Comparison of ENCODE assay signal across 1 cellular context in the genomic region with DNA sequence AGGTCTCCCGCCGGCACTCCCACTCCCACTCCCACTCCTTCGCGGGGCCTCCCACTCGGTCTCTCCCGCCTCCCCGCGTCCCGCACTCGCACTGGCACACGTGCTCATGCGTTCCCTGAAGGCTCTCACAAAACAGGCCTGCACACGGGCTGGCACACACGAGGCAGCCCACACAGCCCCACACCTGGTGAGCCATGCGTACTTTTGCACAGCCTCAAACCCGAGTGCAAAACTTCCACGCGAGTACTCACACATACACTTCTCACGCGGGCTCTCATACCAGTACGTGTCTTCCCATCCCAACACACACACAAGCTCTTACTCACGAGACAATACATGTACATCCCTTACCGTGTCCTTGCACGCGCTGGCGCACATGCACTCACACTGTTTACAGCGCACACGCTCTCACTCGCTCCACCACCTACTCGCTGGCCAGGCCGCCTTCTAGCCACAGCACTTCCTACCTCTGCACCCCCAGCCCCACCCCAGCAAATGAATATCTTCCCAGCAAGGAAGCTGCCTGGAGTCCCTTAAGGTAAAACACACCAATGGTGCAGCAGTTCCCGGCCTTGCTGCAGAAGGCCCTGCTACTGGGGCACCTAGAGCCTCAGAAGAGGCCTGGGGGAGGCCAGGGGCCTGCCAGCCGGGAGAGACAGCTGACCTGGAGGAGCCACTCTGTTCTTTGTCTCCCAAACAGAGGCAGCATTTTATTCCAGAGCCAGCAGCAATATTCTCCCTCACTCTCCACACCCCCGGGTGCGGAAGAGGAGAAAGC.
TF ChIP-seq lines count a peak whose summit lies in the region.

No MANE protein-coding gene starts in this region.

TF ChIP-seq in K562, 482 proteins besides CTCF, POLR2A, EP300 and RAD21 (continued from another document and continues in another):
- TF ChIP-seq, protein P1, sequence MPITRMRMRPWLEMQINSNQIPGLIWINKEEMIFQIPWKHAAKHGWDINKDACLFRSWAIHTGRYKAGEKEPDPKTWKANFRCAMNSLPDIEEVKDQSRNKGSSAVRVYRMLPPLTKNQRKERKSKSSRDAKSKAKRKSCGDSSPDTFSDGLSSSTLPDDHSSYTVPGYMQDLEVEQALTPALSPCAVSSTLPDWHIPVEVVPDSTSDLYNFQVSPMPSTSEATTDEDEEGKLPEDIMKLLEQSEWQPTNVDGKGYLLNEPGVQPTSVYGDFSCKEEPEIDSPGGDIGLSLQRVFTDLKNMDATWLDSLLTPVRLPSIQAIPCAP (CRISPR knock-in tag; IDR thresholded peaks at IDR 0.05; ENCODE audit: borderline replicate concordance): no peak
- TF ChIP-seq, protein P2, sequence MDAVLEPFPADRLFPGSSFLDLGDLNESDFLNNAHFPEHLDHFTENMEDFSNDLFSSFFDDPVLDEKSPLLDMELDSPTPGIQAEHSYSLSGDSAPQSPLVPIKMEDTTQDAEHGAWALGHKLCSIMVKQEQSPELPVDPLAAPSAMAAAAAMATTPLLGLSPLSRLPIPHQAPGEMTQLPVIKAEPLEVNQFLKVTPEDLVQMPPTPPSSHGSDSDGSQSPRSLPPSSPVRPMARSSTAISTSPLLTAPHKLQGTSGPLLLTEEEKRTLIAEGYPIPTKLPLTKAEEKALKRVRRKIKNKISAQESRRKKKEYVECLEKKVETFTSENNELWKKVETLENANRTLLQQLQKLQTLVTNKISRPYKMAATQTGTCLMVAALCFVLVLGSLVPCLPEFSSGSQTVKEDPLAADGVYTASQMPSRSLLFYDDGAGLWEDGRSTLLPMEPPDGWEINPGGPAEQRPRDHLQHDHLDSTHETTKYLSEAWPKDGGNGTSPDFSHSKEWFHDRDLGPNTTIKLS (IDR thresholded peaks at IDR 0.05; ENCODE audit: borderline replicate concordance, low read depth): no peak
- no peak for TF ChIP-seq ZNF212 (CRISPR knock-in tag; IDR thresholded peaks at IDR 0.05)
- TF ChIP-seq SMARCA4 (IDR thresholded peaks at IDR 0.05): peak; percentile 28; the same call in 1 of the 2 replicates
- TF ChIP-seq, protein P3, sequence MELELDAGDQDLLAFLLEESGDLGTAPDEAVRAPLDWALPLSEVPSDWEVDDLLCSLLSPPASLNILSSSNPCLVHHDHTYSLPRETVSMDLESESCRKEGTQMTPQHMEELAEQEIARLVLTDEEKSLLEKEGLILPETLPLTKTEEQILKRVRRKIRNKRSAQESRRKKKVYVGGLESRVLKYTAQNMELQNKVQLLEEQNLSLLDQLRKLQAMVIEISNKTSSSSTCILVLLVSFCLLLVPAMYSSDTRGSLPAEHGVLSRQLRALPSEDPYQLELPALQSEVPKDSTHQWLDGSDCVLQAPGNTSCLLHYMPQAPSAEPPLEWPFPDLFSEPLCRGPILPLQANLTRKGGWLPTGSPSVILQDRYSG (tag; conservative IDR thresholded peaks at IDR 0.05; ENCODE audit: low read depth): 0 out of 2 replicates have a peak, but pooled peaks have one; percentile 29
- TF ChIP-seq, protein P4, sequence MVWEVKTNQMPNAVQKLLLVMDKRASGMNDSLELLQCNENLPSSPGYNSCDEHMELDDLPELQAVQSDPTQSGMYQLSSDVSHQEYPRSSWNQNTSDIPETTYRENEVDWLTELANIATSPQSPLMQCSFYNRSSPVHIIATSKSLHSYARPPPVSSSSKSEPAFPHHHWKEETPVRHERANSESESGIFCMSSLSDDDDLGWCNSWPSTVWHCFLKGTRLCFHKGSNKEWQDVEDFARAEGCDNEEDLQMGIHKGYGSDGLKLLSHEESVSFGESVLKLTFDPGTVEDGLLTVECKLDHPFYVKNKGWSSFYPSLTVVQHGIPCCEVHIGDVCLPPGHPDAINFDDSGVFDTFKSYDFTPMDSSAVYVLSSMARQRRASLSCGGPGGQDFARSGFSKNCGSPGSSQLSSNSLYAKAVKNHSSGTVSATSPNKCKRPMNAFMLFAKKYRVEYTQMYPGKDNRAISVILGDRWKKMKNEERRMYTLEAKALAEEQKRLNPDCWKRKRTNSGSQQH (CRISPR knock-in tag; IDR thresholded peaks at IDR 0.05): no peak
- TF ChIP-seq HNRNPUL1 (IDR thresholded peaks at IDR 0.05; ENCODE audit: low read length): no peak
- TF ChIP-seq, protein P5, sequence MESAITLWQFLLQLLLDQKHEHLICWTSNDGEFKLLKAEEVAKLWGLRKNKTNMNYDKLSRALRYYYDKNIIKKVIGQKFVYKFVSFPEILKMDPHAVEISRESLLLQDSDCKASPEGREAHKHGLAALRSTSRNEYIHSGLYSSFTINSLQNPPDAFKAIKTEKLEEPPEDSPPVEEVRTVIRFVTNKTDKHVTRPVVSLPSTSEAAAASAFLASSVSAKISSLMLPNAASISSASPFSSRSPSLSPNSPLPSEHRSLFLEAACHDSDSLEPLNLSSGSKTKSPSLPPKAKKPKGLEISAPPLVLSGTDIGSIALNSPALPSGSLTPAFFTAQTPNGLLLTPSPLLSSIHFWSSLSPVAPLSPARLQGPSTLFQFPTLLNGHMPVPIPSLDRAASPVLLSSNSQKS (CRISPR knock-in tag; IDR thresholded peaks at IDR 0.05): no peak
- no peak for TF ChIP-seq DMBX1 (CRISPR knock-in tag; IDR thresholded peaks at IDR 0.05; ENCODE audit: borderline replicate concordance)
- TF ChIP-seq, protein P6, sequence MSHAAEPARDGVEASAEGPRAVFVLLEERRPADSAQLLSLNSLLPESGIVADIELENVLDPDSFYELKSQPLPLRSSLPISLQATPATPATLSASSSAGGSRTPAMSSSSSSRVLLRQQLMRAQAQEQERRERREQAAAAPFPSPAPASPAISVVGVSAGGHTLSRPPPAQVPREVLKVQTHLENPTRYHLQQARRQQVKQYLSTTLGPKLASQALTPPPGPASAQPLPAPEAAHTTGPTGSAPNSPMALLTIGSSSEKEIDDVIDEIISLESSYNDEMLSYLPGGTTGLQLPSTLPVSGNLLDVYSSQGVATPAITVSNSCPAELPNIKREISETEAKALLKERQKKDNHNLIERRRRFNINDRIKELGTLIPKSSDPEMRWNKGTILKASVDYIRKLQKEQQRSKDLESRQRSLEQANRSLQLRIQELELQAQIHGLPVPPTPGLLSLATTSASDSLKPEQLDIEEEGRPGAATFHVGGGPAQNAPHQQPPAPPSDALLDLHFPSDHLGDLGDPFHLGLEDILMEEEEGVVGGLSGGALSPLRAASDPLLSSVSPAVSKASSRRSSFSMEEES (CRISPR knock-in tag; IDR thresholded peaks at IDR 0.05): no peak
- no peak for TF ChIP-seq NR2F6 (CRISPR knock-in tag; IDR thresholded peaks at IDR 0.05)
- TF ChIP-seq ZNF175 (CRISPR knock-in tag; IDR thresholded peaks at IDR 0.05; ENCODE audit: low read depth): no peak
- peak; percentile 76 for TF ChIP-seq CXXC5 (CRISPR knock-in tag; IDR thresholded peaks at IDR 0.05)
- TF ChIP-seq, protein P7, sequence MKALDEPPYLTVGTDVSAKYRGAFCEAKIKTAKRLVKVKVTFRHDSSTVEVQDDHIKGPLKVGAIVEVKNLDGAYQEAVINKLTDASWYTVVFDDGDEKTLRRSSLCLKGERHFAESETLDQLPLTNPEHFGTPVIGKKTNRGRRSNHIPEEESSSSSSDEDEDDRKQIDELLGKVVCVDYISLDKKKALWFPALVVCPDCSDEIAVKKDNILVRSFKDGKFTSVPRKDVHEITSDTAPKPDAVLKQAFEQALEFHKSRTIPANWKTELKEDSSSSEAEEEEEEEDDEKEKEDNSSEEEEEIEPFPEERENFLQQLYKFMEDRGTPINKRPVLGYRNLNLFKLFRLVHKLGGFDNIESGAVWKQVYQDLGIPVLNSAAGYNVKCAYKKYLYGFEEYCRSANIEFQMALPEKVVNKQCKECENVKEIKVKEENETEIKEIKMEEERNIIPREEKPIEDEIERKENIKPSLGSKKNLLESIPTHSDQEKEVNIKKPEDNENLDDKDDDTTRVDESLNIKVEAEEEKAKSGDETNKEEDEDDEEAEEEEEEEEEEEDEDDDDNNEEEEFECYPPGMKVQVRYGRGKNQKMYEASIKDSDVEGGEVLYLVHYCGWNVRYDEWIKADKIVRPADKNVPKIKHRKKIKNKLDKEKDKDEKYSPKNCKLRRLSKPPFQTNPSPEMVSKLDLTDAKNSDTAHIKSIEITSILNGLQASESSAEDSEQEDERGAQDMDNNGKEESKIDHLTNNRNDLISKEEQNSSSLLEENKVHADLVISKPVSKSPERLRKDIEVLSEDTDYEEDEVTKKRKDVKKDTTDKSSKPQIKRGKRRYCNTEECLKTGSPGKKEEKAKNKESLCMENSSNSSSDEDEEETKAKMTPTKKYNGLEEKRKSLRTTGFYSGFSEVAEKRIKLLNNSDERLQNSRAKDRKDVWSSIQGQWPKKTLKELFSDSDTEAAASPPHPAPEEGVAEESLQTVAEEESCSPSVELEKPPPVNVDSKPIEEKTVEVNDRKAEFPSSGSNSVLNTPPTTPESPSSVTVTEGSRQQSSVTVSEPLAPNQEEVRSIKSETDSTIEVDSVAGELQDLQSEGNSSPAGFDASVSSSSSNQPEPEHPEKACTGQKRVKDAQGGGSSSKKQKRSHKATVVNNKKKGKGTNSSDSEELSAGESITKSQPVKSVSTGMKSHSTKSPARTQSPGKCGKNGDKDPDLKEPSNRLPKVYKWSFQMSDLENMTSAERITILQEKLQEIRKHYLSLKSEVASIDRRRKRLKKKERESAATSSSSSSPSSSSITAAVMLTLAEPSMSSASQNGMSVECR (CRISPR knock-in tag; IDR thresholded peaks at IDR 0.05): 0 out of 2 replicates have a peak, but pooled peaks have one; percentile 55
- TF ChIP-seq, protein P8, sequence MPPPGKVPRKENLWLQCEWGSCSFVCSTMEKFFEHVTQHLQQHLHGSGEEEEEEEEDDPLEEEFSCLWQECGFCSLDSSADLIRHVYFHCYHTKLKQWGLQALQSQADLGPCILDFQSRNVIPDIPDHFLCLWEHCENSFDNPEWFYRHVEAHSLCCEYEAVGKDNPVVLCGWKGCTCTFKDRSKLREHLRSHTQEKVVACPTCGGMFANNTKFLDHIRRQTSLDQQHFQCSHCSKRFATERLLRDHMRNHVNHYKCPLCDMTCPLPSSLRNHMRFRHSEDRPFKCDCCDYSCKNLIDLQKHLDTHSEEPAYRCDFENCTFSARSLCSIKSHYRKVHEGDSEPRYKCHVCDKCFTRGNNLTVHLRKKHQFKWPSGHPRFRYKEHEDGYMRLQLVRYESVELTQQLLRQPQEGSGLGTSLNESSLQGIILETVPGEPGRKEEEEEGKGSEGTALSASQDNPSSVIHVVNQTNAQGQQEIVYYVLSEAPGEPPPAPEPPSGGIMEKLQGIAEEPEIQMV (tag; conservative IDR thresholded peaks at IDR 0.05; ENCODE audit: low read depth): no peak
- peak in 1 of 2 experiments; percentile 66; a peak in 2 of 4 replicates for TF ChIP-seq FOXA3 (CRISPR knock-in tag; conservative IDR thresholded peaks at IDR 0.05 in 1 of 2, IDR thresholded peaks at IDR 0.05 in 1 of 2)
- peak; percentile 59; the same call in 1 of the 2 replicates for TF ChIP-seq ZNF76 (CRISPR knock-in tag; IDR thresholded peaks at IDR 0.05; ENCODE audit: borderline replicate concordance)
- TF ChIP-seq SIN3A (IDR thresholded peaks at IDR 0.05; ENCODE audit: borderline replicate concordance in 2 of 2, control insufficient read depth in 1 of 2, low read depth in 2 of 2, low read length in 2 of 2): peak in 1 of 2 experiments; percentile 50; a peak in 1 of 4 replicates
- 0 out of 2 replicates have a peak, but pooled peaks have one; percentile 24 for TF ChIP-seq NBN (IDR thresholded peaks at IDR 0.05; ENCODE audit: low read depth)
- no peak for TF ChIP-seq MTF1 (CRISPR knock-in tag; IDR thresholded peaks at IDR 0.05; ENCODE audit: borderline replicate concordance)
- TF ChIP-seq STAT5A (IDR thresholded peaks at IDR 0.05; ENCODE audit: borderline replicate concordance, low read length): no peak
- TF ChIP-seq CHD1 (IDR thresholded peaks at IDR 0.05; ENCODE audit: low read length): no peak
- no peak for TF ChIP-seq TGIF2 (CRISPR knock-in tag; IDR thresholded peaks at IDR 0.05)
- TF ChIP-seq, protein P9, sequence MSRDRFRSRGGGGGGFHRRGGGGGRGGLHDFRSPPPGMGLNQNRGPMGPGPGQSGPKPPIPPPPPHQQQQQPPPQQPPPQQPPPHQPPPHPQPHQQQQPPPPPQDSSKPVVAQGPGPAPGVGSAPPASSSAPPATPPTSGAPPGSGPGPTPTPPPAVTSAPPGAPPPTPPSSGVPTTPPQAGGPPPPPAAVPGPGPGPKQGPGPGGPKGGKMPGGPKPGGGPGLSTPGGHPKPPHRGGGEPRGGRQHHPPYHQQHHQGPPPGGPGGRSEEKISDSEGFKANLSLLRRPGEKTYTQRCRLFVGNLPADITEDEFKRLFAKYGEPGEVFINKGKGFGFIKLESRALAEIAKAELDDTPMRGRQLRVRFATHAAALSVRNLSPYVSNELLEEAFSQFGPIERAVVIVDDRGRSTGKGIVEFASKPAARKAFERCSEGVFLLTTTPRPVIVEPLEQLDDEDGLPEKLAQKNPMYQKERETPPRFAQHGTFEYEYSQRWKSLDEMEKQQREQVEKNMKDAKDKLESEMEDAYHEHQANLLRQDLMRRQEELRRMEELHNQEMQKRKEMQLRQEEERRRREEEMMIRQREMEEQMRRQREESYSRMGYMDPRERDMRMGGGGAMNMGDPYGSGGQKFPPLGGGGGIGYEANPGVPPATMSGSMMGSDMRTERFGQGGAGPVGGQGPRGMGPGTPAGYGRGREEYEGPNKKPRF (IDR thresholded peaks at IDR 0.05; ENCODE audit: low read depth, low read length): no peak
- TF ChIP-seq CBX8 (IDR thresholded peaks at IDR 0.05; ENCODE audit: borderline replicate concordance, extremely low read depth, low read depth, low read length, poor library complexity, severe bottlenecking): no peak
- peak; percentile 78 for TF ChIP-seq CBFB (CRISPR knock-in tag; IDR thresholded peaks at IDR 0.05)
- no peak for TF ChIP-seq ZNF79 (CRISPR knock-in tag; IDR thresholded peaks at IDR 0.05; ENCODE audit: low read depth)
- TF ChIP-seq, protein P10, sequence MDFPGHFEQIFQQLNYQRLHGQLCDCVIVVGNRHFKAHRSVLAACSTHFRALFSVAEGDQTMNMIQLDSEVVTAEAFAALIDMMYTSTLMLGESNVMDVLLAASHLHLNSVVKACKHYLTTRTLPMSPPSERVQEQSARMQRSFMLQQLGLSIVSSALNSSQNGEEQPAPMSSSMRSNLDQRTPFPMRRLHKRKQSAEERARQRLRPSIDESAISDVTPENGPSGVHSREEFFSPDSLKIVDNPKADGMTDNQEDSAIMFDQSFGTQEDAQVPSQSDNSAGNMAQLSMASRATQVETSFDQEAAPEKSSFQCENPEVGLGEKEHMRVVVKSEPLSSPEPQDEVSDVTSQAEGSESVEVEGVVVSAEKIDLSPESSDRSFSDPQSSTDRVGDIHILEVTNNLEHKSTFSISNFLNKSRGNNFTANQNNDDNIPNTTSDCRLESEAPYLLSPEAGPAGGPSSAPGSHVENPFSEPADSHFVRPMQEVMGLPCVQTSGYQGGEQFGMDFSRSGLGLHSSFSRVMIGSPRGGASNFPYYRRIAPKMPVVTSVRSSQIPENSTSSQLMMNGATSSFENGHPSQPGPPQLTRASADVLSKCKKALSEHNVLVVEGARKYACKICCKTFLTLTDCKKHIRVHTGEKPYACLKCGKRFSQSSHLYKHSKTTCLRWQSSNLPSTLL (IDR thresholded peaks at IDR 0.05): no peak
- TF ChIP-seq, protein P11, sequence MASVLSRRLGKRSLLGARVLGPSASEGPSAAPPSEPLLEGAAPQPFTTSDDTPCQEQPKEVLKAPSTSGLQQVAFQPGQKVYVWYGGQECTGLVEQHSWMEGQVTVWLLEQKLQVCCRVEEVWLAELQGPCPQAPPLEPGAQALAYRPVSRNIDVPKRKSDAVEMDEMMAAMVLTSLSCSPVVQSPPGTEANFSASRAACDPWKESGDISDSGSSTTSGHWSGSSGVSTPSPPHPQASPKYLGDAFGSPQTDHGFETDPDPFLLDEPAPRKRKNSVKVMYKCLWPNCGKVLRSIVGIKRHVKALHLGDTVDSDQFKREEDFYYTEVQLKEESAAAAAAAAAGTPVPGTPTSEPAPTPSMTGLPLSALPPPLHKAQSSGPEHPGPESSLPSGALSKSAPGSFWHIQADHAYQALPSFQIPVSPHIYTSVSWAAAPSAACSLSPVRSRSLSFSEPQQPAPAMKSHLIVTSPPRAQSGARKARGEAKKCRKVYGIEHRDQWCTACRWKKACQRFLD (CRISPR knock-in tag; IDR thresholded peaks at IDR 0.05): peak; percentile 55
